ENCODE assay signal across 15 cellular contexts in genomic region chr7:120394595-120394994, GRCh38.
DNase-seq lines count a peak whose midpoint lies in the region; ATAC-seq and FAIRE-seq lines count a peak whose summit lies in the region.
"Had no signal": no experiment of that assay in that cellular context is flagged by ENCODE, and none has a peak within 500 bp of the region (broad histone marks: within the 10 kb centered on the region; RNA-seq: fewer than 3 reads in every experiment).

No MANE protein-coding gene starts in this region.

- no peak for FAIRE-seq in urothelium cell line (lab: Jason Lieb, UNC)

- DNase-seq in urothelium cell line (ENCODE audit: low spot score) = no peak
- no peak for DNase-seq in SKM-1 (lab: John Stamatoyannopoulos, UW; ENCODE audit: unreplicated experiment)
- no peak for DNase-seq in activated gamma-delta T cell (lab: John Stamatoyannopoulos, UW)
- DNase-seq in HuH-7.5 (ENCODE audit: low spot score) = no peak
- DNase-seq: ACHN; activated CD8-positive, alpha-beta T cell treated with anti-CD3 and anti-CD28 coated beads for 36 hours; activated effector memory CD4-positive, alpha-beta T cell treated with Interleukin-2 at 50 U/mL for 16 hours; Kasumi-1; left lung; NCI-H2029 treated with DMSO at 0.1 percent for 48 hours; Right ventricle myocardium superior had no signal

- ATAC-seq in GM18498 (IDR thresholded peaks at IDR 0.05; ENCODE audit: unreplicated experiment) (peak; percentile 54), GM19395 (IDR thresholded peaks at IDR 0.05; ENCODE audit: unreplicated experiment) (peak; percentile 65), HG02642 (IDR thresholded peaks at IDR 0.05; ENCODE audit: poor library complexity, unreplicated experiment) (peak; percentile 43), HG03432 (IDR thresholded peaks at IDR 0.05; ENCODE audit: unreplicated experiment) (peak; percentile 39)
- ATAC-seq: activated CD8-positive, alpha-beta T cell treated with anti-CD3 and anti-CD28 coated beads for 36 hours; left lung had no signal
